In the genomic region with DNA sequence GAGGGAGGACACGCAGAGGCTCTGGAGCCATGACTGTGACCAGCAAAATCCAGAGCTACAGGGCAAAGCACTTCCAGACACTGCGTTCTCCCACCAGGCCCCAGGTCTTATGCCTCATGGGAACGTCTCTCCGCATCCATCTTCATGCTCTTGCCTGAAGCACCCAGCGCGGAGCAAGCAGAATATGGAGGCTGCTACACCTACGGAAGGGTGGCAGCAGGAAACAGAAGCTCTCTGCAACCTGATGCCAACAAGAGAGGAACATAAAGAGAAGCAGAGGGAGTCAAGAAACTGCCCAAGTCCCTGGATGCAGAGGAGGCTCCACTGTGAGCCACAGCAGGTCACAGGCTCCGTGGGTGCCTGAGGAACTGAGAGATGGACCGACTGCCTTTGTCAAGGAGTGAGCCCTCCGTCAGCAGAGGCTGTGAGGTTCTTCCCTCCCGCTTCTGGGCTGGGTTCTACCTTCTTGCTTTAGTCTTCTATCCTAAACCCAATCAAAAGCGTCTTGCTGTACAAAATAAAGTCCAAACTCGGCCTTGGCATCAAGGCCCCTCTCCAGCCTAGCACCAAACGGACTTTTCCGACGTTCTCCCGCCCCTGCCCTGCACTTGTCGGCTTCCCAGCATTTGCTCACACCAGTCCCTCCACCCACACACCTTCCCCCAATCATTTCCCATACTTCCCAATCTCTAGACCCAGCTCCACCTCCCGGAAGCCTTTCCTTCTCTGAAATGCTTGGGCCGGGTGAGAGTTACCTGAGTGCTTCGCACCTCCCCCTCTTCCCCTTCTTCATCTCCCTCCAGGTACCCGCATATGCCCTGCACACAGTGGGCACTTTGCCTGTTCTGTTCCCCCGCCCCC, we compare ENCODE assay signal across 8 cellular contexts. TPM values are rescaled to one million over a fixed set of nuclear protein-coding genes. Genes with fewer than 3 reads are reported as not detected.
DNase-seq lines count a peak whose midpoint lies in the region; ATAC-seq and TF ChIP-seq lines count a peak whose summit lies in the region.

No MANE protein-coding gene starts in this region.

- H3K9me2 ChIP-seq in GM23338 (ENCODE audit: insufficient read depth), result no peaks in the 10 kb centered on the region
- no peaks in the 10 kb centered on the region for H3K9me2 ChIP-seq in PC-3 (replicated peaks; ENCODE audit: low read length)

- intact Hi-C loops in CD14-positive monocyte (cut with micrococcal nuclease) (no loop called here), PC-3 (cut with micrococcal nuclease) (loop anchor here (2.0 kb wide), 1 partner anchor 59 kb away; no protein-coding TSS in a partner anchor)

- H3K27ac Mint-ChIP-seq in CD14-positive monocyte (peak overlapping the region in 1 of 7 donors; percentile 50), GM23338 (peak overlapping the region; percentile 93)

- H3K27me3 ChIP-seq in GM23338 (ENCODE audit: insufficient read depth), result no peaks in the 10 kb centered on the region
- H3K27me3 ChIP-seq in PC-3 (ENCODE audit: low read length), result no peaks in the 10 kb centered on the region

- H4K20me1 ChIP-seq in GM23338 (replicated peaks; ENCODE audit: insufficient read depth), result peaks cover 53% of the 10 kb centered on the region
- H4K20me1 ChIP-seq in PC-3 (ENCODE audit: low read length), result peaks cover 23% of the 10 kb centered on the region; the same call in 1 of the 2 replicates

- peaks cover 2 to 8% of the 10 kb centered on the region in 2 donors for H3K36me3 Mint-ChIP-seq in CD14-positive monocyte
- H3K36me3 Mint-ChIP-seq in GM23338 (ENCODE audit: low read depth), result peaks cover 54% of the 10 kb centered on the region

- H3K79me2 ChIP-seq in GM23338 (replicated peaks; ENCODE audit: insufficient read depth) (peaks cover 59% of the 10 kb centered on the region), PC-3 (ENCODE audit: low read length) (peaks cover 54% of the 10 kb centered on the region)

- H2AFZ ChIP-seq in GM23338, result no peak overlapping the region
- peak overlapping the region; percentile 96 for H2AFZ ChIP-seq in PC-3 (ENCODE audit: low read length)

- CTCF ChIA-PET in PC-3 (lab: Charles Lee), result interaction anchor here (0.6 to 0.9 kb wide), 4 partner anchors 36 to 136 kb away, joined by 3 to 5 read pairs (median 3); no protein-coding TSS in a partner anchor

- no peak for DNase-seq in CD14-positive monocyte (ENCODE audit: low spot score)
- DNase-seq in GM23338 (ENCODE audit: low spot score), result peak; percentile 56
- DNase-seq in PC-3, result peak; percentile 82
- peak; percentile 38 for DNase-seq in dermis blood vessel endothelial cell
- DNase-seq in mucosa of gallbladder (ENCODE audit: low spot score), result peak; percentile 46
- DNase-seq in NCI-H446 (lab: John Stamatoyannopoulos, UW), result no peak

- ATAC-seq in GM23338 (peak; percentile 49), PC-3 (peak; percentile 45), HG03159 (IDR thresholded peaks at IDR 0.05; ENCODE audit: unreplicated experiment) (no peak), GM19397 (IDR thresholded peaks at IDR 0.05; ENCODE audit: unreplicated experiment) (no peak)

- peaks cover 0 to 5% (median 0%) of the 10 kb centered on the region in 7 donors for H3K9me3 Mint-ChIP-seq in CD14-positive monocyte
- H3K9me3 Mint-ChIP-seq in GM23338, result no peaks in the 10 kb centered on the region

- no peaks in the 10 kb centered on the region for H3K9me3 ChIP-seq in PC-3 (ENCODE audit: low read length)

- H3K4me2 ChIP-seq in GM23338 (peak overlapping the region; percentile 98), PC-3 (ENCODE audit: low read length) (peak overlapping the region; percentile 89)

- H3K27ac ChIP-seq in GM23338 (ENCODE audit: low read depth), result no peak overlapping the region
- peak overlapping the region; percentile 96 for H3K27ac ChIP-seq in PC-3 (ENCODE audit: low read length)

- H3K4me3 Mint-ChIP-seq in CD14-positive monocyte (peak overlapping the region; percentile 93 to 97), GM23338 (peak overlapping the region; percentile 99)

- POLR2A ChIA-PET in PC-3 (lab: Charles Lee; ENCODE audit: unreplicated experiment), result interaction anchor here (0.6 kb wide), 3 partner anchors 10 to 92 kb away, joined by 3 to 8 read pairs (median 5); no protein-coding TSS in a partner anchor

- H3K27me3 Mint-ChIP-seq in CD14-positive monocyte (ENCODE audit: low read depth in 3 of 3) (peaks cover 22 to 39% (median 34%) of the 10 kb centered on the region in 3 donors), GM23338 (ENCODE audit: insufficient read depth, low read depth, poor library complexity) (peaks cover 11% of the 10 kb centered on the region)

- H3F3A ChIP-seq in GM23338 (replicated peaks; ENCODE audit: low read depth) (no peaks in the 10 kb centered on the region; the same call in 1 of the 2 replicates), PC-3 (ENCODE audit: low read length, unreplicated experiment) (peaks cover 16% of the 10 kb centered on the region)

- BruUV-seq in PC-3 (replicated peaks; lab: Mats Ljungman, UMichigan), result TSS peak; percentile 32

- TF ChIP-seq CTCF in CD14-positive monocyte (IDR thresholded peaks at IDR 0.05) (no peak), GM23338 (conservative IDR thresholded peaks at IDR 0.05; ENCODE audit: low read depth in 2 of 2) (no peak), PC-3 (conservative IDR thresholded peaks at IDR 0.05; ENCODE audit: low read depth, low read length) (no peak)

- H3K36me3 ChIP-seq in GM23338 (ENCODE audit: insufficient read depth) (peaks cover 39% of the 10 kb centered on the region), PC-3 (ENCODE audit: low read depth, low read length) (peaks cover 24% of the 10 kb centered on the region)

- H3K9ac ChIP-seq in PC-3 (ENCODE audit: low read length), result peak overlapping the region; percentile 91

- H3K4me3 ChIP-seq in GM23338 (peak overlapping the region; percentile 97), PC-3 (ENCODE audit: low read length) (peak overlapping the region; percentile 90)

- peaks cover 45% of the 10 kb centered on the region for H3K4me1 Mint-ChIP-seq in CD14-positive monocyte
- H3K4me1 Mint-ChIP-seq in GM23338, result peaks cover 44% of the 10 kb centered on the region

- H3K4me1 ChIP-seq in GM23338 (ENCODE audit: insufficient read depth), result peaks cover 41% of the 10 kb centered on the region
- H3K4me1 ChIP-seq in PC-3 (ENCODE audit: insufficient read depth, low read length), result peaks cover 56% of the 10 kb centered on the region

TF ChIP-seq in GM23338, 12 proteins besides CTCF, POLR2A, EP300 and RAD21 (continues in another document):
- TF ChIP-seq ETS1 (IDR thresholded peaks at IDR 0.05) (no peak), NANOG (IDR thresholded peaks at IDR 0.05; ENCODE audit: borderline replicate concordance) (no peak), POLR2AphosphoS5 (IDR thresholded peaks at IDR 0.05; ENCODE audit: low read depth) (no peak), JUNB (IDR thresholded peaks at IDR 0.05; ENCODE audit: unreplicated experiment) (no peak), EZH2phosphoT487 (IDR thresholded peaks at IDR 0.05; ENCODE audit: unreplicated experiment) (no peak), EZH2 (IDR thresholded peaks at IDR 0.05; ENCODE audit: low read depth, unreplicated experiment) (no peak), ZNF114 (CRISPR knock-in tag; IDR thresholded peaks at IDR 0.05) (no peak), CREB1 (CRISPR knock-in tag; IDR thresholded peaks at IDR 0.05; ENCODE audit: low read depth) (no peak)
- TF ChIP-seq, protein P1, sequence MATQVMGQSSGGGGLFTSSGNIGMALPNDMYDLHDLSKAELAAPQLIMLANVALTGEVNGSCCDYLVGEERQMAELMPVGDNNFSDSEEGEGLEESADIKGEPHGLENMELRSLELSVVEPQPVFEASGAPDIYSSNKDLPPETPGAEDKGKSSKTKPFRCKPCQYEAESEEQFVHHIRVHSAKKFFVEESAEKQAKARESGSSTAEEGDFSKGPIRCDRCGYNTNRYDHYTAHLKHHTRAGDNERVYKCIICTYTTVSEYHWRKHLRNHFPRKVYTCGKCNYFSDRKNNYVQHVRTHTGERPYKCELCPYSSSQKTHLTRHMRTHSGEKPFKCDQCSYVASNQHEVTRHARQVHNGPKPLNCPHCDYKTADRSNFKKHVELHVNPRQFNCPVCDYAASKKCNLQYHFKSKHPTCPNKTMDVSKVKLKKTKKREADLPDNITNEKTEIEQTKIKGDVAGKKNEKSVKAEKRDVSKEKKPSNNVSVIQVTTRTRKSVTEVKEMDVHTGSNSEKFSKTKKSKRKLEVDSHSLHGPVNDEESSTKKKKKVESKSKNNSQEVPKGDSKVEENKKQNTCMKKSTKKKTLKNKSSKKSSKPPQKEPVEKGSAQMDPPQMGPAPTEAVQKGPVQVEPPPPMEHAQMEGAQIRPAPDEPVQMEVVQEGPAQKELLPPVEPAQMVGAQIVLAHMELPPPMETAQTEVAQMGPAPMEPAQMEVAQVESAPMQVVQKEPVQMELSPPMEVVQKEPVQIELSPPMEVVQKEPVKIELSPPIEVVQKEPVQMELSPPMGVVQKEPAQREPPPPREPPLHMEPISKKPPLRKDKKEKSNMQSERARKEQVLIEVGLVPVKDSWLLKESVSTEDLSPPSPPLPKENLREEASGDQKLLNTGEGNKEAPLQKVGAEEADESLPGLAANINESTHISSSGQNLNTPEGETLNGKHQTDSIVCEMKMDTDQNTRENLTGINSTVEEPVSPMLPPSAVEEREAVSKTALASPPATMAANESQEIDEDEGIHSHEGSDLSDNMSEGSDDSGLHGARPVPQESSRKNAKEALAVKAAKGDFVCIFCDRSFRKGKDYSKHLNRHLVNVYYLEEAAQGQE (IDR thresholded peaks at IDR 0.05; ENCODE audit: unreplicated experiment), result no peak

RNA-seq across cellular contexts. Expression of gene DHCR24, which starts 0.9 kb away (rescaled TPM):
- polyA plus RNA-seq in CD14-positive monocyte (1 to 10 TPM; 3.0 to 3.5 TPM), GM23338 (2016; fragmentation: Nextera tagmentation; extraction: Ambion mirVana) (124 and 128 TPM in 2 replicates)
- total RNA-seq in GM23338 (2014; rRNA removed; shearing (Covaris generic)), result 453 and 530 TPM in 2 replicates
- total RNA-seq in PC-3 (2014; rRNA removed) (166 TPM in 2 replicates), dermis blood vessel endothelial cell (82.2 and 213 TPM in 2 replicates), mucosa of gallbladder (463 TPM)

Comparison
In these comparisons a context has a peak if more than half of its experiments do, and no peak if none do; other contexts are left out.
1. DNase-seq: peak in GM23338 (single experiment), PC-3 (single experiment), dermis blood vessel endothelial cell (single experiment) and mucosa of gallbladder (single experiment); none in CD14-positive monocyte (single experiment) and NCI-H446 (0 of 2).
2. ATAC-seq: peak in GM23338 (single experiment) and PC-3 (single experiment); none in HG03159 (single experiment) and GM19397 (single experiment).